10 cellular contexts compared by ENCODE assay signal in the genomic region with DNA sequence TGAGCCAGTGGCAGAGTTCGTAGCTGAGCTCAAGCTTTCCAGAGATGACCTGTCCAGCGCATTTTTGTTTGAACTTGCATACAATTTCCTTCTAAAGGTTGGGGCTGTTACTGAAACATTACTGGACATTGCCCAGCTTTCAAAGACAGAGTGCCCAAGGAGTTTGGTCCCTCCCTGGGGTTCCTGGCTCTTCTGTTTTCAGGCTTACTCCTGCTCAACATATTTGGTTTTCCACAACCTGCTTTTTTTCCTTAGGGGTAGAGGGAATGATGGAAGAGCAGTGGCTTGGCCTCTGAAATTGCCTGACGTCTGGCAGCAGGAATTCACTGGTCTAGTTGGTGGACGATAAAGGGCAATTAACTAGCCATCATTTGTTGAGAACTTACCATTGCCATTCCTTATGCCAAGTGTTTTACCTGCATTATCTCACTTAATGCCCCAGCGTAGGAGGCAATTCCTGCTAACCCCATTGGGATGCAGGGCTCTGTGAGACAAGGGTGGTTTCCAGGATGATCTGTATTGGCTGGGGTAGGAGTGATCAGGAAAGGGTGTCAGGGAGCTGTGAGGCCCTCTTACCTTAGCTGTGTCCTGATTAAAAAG. TPM values are rescaled to one million over a fixed set of nuclear protein-coding genes. Genes with fewer than 3 reads are reported as not detected.
A peak's percentile ranks its signal among the peaks of the same experiment; 100 is the strongest.
DNase-seq lines count a peak whose midpoint lies in the region; TF ChIP-seq lines count a peak whose summit lies in the region.
"Had no signal": no experiment of that assay in that cellular context is flagged by ENCODE, and none has a peak within 500 bp of the region (broad histone marks: within the 10 kb centered on the region; RNA-seq: fewer than 3 reads in every experiment).

No MANE protein-coding gene starts in this region.

- H3K4me3 ChIP-seq in sigmoid colon (peak overlapping the region; percentile 41 to 65 (median 60)), GM23248 (no peak overlapping the region)

- H4K20me1 ChIP-seq in GM23248 (ENCODE audit: insufficient read depth): no peaks in the 10 kb centered on the region

- no peak overlapping the region for H3K4me2 ChIP-seq in GM23248 (ENCODE audit: unreplicated experiment)

- DNase-seq in ELF-1 (ENCODE audit: low read depth, low spot score) (peak; percentile 17), NCI-H69 (lab: John Stamatoyannopoulos, UW) (peak; percentile 45), islet precursor cell (peak; percentile 57), sigmoid colon (peak; percentile 24), GM23248 (no peak), HCEC 1CT (no peak)
- no peak for DNase-seq in activated CD4-positive, CD25-positive, alpha-beta regulatory T cell treated with anti-CD3 and anti-CD28 coated beads, Interleukin-2, amount 50 U/mL, for 72 hours
- DNase-seq: CD8-positive, alpha-beta memory T cell; NCI-H510A; stimulated activated naive B cell treated with anti-CD40 and anti-IgM and Interleukin-4, amounts not matched to agents 10 μg/mL and 1 μg/mL and 100 μg/mL, for 72 hours had no signal

- H3K4me1 ChIP-seq in sigmoid colon: peaks cover 0 to 44% (median 24%) of the 10 kb centered on the region in 4 donors
- no peaks in the 10 kb centered on the region for H3K4me1 ChIP-seq in GM23248 (ENCODE audit: insufficient read depth)

- H3K9ac ChIP-seq in GM23248: no peak overlapping the region

- H3K9me3 ChIP-seq in sigmoid colon (no peaks in the 10 kb centered on the region), GM23248 (ENCODE audit: low read depth) (no peaks in the 10 kb centered on the region)

- peak overlapping the region; percentile 79 to 86 (median 82) for H3K27ac ChIP-seq in sigmoid colon
- no peak overlapping the region for H3K27ac ChIP-seq in GM23248

- TF ChIP-seq CTCF in sigmoid colon (IDR thresholded peaks at IDR 0.05): no peak

- intact Hi-C loops in sigmoid colon (cut with DNase I): loop anchor here (5.0 kb wide), 2 partner anchors 58 to 103 kb away; no protein-coding TSS in a partner anchor

- H3K27me3 ChIP-seq in sigmoid colon (no peaks in the 10 kb centered on the region), GM23248 (replicated peaks; ENCODE audit: insufficient read depth) (no peaks in the 10 kb centered on the region)

- 42 to 74% methylated on average over 5 of the region's 5 CpGs for WGBS in sigmoid colon, 2 donors
- WGBS in GM23248 (ENCODE audit: low coverage in 1 of 2, low lambda C conversion rate in 2 of 2, missing lambda C conversion rate in 2 of 2), 2 experiments: 79 to 88% methylated on average over 5 of the region's 5 CpGs

- H3K9me2 ChIP-seq in GM23248 (ENCODE audit: insufficient read depth): no peaks in the 10 kb centered on the region

- H3K79me2 ChIP-seq in GM23248 (ENCODE audit: insufficient read depth): no peaks in the 10 kb centered on the region

- H3K36me3 ChIP-seq in sigmoid colon (no peaks in the 10 kb centered on the region), GM23248 (ENCODE audit: low read depth) (no peaks in the 10 kb centered on the region)

- TF ChIP-seq POLR2A in sigmoid colon (IDR thresholded peaks at IDR 0.05): no peak

- no peak for TF ChIP-seq EP300 in sigmoid colon (IDR thresholded peaks at IDR 0.05)

- in situ Hi-C loops in GM23248 (cut with MboI): no loop called here

- no peaks in the 10 kb centered on the region for H3F3A ChIP-seq in GM23248 (ENCODE audit: insufficient read depth)

- H2AFZ ChIP-seq in GM23248: no peak overlapping the region

RNA-seq across cellular contexts. Expression of a gene that starts 1.2 kb away (rescaled TPM):
- total RNA-seq in sigmoid colon: 10 to 100 TPM; 26.9 to 50.7 (median 42.0) TPM
- polyA plus RNA-seq in sigmoid colon: 10 to 100 TPM; 32.4 to 43.6 (median 32.6) TPM
- 44.5 and 58.0 TPM in 2 replicates for total RNA-seq in GM23248 (2014; rRNA removed; shearing (Covaris generic))
- polyA plus RNA-seq in GM23248 (2016; fragmentation: Nextera tagmentation; extraction: Ambion mirVana): 48.6 and 54.8 TPM in 2 replicates

RNA-seq across cellular contexts. Expression of a gene that starts 54.2 kb away (rescaled TPM):
- under 1 TPM in 3 of 4 donors, not detected in 1; 0.36 to 0.68 (median 0.55) TPM for total RNA-seq in sigmoid colon
- polyA plus RNA-seq in sigmoid colon (under 1 TPM in 2 of 3 donors, not detected in 1; 0.20 to 0.60 TPM), GM23248 (2016; fragmentation: Nextera tagmentation; extraction: Ambion mirVana) (0.42 and 0.59 TPM in 2 replicates)
- total RNA-seq in GM23248 (2014; rRNA removed; shearing (Covaris generic)): 0.13 and 0.76 TPM in 2 replicates

RNA-seq across cellular contexts. Expression of a gene that starts 54.3 kb away (rescaled TPM):
- 10 to 100 TPM; 24.9 to 45.6 (median 39.1) TPM for total RNA-seq in sigmoid colon
- polyA plus RNA-seq in sigmoid colon: 10 to 100 TPM; 25.2 to 49.2 (median 27.0) TPM
- total RNA-seq in GM23248 (2014; rRNA removed; shearing (Covaris generic)): 52.1 and 55.4 TPM in 2 replicates
- 49.4 and 55.8 TPM in 2 replicates for polyA plus RNA-seq in GM23248 (2016; fragmentation: Nextera tagmentation; extraction: Ambion mirVana)

Comparison
In these comparisons a context has a peak if more than half of its experiments do, and no peak if none do; other contexts are left out.
1. DNase-seq: peak in ELF-1 (single experiment), NCI-H69 (single experiment), islet precursor cell (single experiment) and sigmoid colon (single experiment); none in activated CD4-positive, CD25-positive, alpha-beta regulatory T cell treated with anti-CD3 and anti-CD28 coated beads, Interleukin-2, amount 50 U/mL, for 72 hours (single experiment), GM23248 (single experiment) and HCEC 1CT (single experiment).